1 cellular context compared by ENCODE assay signal in genomic region chr9:20242767-20243166, GRCh38.
TF ChIP-seq lines count a peak whose summit lies in the region.

No MANE protein-coding gene starts in this region.

TF ChIP-seq in GM12878, 131 proteins besides CTCF, POLR2A, EP300 and RAD21 (continued from another document):
- TF ChIP-seq IRF5 (IDR thresholded peaks at IDR 0.05; ENCODE audit: borderline replicate concordance) = no peak
- TF ChIP-seq BCLAF1 (IDR thresholded peaks at IDR 0.05) = no peak
- no peak for TF ChIP-seq ETV6 (conservative IDR thresholded peaks at IDR 0.05 in 1 of 2, IDR thresholded peaks at IDR 0.05 in 1 of 2; ENCODE audit: borderline replicate concordance in 1 of 2, low read depth in 1 of 2)
- peak; percentile 81 for TF ChIP-seq RUNX3 (IDR thresholded peaks at IDR 0.05; ENCODE audit: low read length)
- no peak for TF ChIP-seq ZBED1 (IDR thresholded peaks at IDR 0.05; ENCODE audit: borderline replicate concordance)
- no peak for TF ChIP-seq IRF3 (IDR thresholded peaks at IDR 0.05)
- peak; percentile 40; the same call in 1 of the 2 replicates for TF ChIP-seq NBN (IDR thresholded peaks at IDR 0.05)
- TF ChIP-seq SKIL (IDR thresholded peaks at IDR 0.05; ENCODE audit: low read depth, poor library complexity, severe bottlenecking) = peak; percentile 72
- no peak for TF ChIP-seq JUNB (IDR thresholded peaks at IDR 0.05)
